Comparison of ENCODE assay signal across 1 cellular context in genomic region chr11:68828155-68828931, GRCh38.
TF ChIP-seq lines count a peak whose summit lies in the region.

No MANE protein-coding gene starts in this region.

TF ChIP-seq in HepG2, 621 proteins besides CTCF, POLR2A, EP300 and RAD21 (continued from another document):
- TF ChIP-seq, protein P1, sequence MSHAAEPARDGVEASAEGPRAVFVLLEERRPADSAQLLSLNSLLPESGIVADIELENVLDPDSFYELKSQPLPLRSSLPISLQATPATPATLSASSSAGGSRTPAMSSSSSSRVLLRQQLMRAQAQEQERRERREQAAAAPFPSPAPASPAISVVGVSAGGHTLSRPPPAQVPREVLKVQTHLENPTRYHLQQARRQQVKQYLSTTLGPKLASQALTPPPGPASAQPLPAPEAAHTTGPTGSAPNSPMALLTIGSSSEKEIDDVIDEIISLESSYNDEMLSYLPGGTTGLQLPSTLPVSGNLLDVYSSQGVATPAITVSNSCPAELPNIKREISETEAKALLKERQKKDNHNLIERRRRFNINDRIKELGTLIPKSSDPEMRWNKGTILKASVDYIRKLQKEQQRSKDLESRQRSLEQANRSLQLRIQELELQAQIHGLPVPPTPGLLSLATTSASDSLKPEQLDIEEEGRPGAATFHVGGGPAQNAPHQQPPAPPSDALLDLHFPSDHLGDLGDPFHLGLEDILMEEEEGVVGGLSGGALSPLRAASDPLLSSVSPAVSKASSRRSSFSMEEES (CRISPR knock-in tag; IDR thresholded peaks at IDR 0.05) = no peak
- TF ChIP-seq, protein P2, sequence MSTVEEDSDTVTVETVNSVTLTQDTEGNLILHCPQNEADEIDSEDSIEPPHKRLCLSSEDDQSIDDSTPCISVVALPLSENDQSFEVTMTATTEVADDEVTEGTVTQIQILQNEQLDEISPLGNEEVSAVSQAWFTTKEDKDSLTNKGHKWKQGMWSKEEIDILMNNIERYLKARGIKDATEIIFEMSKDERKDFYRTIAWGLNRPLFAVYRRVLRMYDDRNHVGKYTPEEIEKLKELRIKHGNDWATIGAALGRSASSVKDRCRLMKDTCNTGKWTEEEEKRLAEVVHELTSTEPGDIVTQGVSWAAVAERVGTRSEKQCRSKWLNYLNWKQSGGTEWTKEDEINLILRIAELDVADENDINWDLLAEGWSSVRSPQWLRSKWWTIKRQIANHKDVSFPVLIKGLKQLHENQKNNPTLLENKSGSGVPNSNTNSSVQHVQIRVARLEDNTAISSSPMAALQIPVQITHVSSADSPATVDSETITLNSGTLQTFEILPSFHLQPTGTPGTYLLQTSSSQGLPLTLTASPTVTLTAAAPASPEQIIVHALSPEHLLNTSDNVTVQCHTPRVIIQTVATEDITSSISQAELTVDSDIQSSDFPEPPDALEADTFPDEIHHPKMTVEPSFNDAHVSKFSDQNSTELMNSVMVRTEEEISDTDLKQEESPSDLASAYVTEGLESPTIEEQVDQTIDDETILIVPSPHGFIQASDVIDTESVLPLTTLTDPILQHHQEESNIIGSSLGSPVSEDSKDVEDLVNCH (CRISPR knock-in tag; IDR thresholded peaks at IDR 0.05) = no peak
- no peak for TF ChIP-seq NR2F2 (IDR thresholded peaks at IDR 0.05; ENCODE audit: borderline replicate concordance, low read depth)
- TF ChIP-seq, protein P3, sequence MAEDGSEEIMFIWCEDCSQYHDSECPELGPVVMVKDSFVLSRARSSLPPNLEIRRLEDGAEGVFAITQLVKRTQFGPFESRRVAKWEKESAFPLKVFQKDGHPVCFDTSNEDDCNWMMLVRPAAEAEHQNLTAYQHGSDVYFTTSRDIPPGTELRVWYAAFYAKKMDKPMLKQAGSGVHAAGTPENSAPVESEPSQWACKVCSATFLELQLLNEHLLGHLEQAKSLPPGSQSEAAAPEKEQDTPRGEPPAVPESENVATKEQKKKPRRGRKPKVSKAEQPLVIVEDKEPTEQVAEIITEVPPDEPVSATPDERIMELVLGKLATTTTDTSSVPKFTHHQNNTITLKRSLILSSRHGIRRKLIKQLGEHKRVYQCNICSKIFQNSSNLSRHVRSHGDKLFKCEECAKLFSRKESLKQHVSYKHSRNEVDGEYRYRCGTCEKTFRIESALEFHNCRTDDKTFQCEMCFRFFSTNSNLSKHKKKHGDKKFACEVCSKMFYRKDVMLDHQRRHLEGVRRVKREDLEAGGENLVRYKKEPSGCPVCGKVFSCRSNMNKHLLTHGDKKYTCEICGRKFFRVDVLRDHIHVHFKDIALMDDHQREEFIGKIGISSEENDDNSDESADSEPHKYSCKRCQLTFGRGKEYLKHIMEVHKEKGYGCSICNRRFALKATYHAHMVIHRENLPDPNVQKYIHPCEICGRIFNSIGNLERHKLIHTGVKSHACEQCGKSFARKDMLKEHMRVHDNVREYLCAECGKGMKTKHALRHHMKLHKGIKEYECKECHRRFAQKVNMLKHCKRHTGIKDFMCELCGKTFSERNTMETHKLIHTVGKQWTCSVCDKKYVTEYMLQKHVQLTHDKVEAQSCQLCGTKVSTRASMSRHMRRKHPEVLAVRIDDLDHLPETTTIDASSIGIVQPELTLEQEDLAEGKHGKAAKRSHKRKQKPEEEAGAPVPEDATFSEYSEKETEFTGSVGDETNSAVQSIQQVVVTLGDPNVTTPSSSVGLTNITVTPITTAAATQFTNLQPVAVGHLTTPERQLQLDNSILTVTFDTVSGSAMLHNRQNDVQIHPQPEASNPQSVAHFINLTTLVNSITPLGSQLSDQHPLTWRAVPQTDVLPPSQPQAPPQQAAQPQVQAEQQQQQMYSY (CRISPR knock-in tag; IDR thresholded peaks at IDR 0.05) = no peak
- no peak for TF ChIP-seq NRL (CRISPR knock-in tag; IDR thresholded peaks at IDR 0.05; ENCODE audit: borderline replicate concordance)
- no peak for TF ChIP-seq SAFB2 (CRISPR knock-in tag; IDR thresholded peaks at IDR 0.05; ENCODE audit: borderline replicate concordance, low read depth)
- TF ChIP-seq NFE2L2 (IDR thresholded peaks at IDR 0.05; ENCODE audit: low read length) = no peak
- TF ChIP-seq, protein P4, sequence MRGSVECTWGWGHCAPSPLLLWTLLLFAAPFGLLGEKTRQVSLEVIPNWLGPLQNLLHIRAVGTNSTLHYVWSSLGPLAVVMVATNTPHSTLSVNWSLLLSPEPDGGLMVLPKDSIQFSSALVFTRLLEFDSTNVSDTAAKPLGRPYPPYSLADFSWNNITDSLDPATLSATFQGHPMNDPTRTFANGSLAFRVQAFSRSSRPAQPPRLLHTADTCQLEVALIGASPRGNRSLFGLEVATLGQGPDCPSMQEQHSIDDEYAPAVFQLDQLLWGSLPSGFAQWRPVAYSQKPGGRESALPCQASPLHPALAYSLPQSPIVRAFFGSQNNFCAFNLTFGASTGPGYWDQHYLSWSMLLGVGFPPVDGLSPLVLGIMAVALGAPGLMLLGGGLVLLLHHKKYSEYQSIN (CRISPR knock-in tag; IDR thresholded peaks at IDR 0.05; ENCODE audit: borderline replicate concordance) = no peak
